16 cellular contexts compared by ENCODE assay signal in the genomic region with DNA sequence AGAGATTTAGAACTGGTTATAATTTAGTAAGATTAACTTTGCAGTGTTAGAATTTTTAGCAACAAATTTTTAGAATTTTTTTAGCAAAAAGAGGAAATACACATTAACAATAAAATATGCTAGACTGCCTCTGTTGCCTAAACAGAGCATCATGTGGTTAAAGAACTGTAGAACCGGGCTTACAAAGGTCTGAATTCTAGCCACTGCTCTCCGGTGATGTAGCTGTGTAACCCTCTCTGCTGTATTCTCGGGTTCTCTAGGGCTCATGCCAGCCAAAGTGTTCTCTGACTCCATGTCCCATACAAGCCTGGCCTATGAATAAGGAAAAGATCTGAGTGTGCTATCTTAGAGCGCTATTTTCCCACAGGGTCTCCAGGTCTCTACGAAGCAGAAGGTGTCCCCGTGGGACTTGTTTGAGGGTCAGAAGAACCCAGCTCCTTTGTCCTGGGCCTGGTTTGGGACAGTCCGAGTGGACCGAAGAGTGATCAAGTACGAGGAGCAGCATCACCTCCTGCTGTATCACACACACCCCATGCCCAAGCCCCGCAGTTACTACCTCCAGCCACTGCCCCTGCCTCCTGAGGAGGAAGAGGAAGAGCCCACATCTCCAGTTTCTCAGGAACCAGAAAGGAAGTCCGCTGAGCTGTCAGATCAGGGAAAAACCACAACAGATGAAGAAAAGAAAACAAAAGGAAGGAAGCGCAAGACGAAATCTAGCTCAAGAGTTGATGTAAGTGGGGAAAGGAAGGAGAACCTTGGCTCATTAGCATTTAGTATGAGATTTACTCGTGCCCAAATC. TPM values are rescaled to one million over a fixed set of nuclear protein-coding genes. Genes with fewer than 3 reads are reported as not detected.
DNase-seq lines count a peak whose midpoint lies in the region; ATAC-seq, FAIRE-seq and TF ChIP-seq lines count a peak whose summit lies in the region.
"Had no signal": no experiment of that assay in that cellular context is flagged by ENCODE, and none has a peak within 500 bp of the region (broad histone marks: within the 10 kb centered on the region; RNA-seq: fewer than 3 reads in every experiment).

No MANE protein-coding gene starts in this region.

- intact Hi-C loops in left lung (cut with DNase I) = no loop called here

- no peak overlapping the region for H3K4me3 ChIP-seq in left lung
- H3K4me3 ChIP-seq: SK-N-MC had no signal

- no peaks in the 10 kb centered on the region for H3K36me3 ChIP-seq in left lung

- TF ChIP-seq POLR2A in GM12892 (IDR thresholded peaks at IDR 0.05; ENCODE audit: low read depth, low read length) = no peak

- no peak for TF ChIP-seq CTCF in left lung (IDR thresholded peaks at IDR 0.05)

- ATAC-seq in left lung (peak; percentile 19), HG03432 (IDR thresholded peaks at IDR 0.05; ENCODE audit: unreplicated experiment) (no peak)

- peak overlapping the region in 1 of 2 donors; percentile 78 for H3K27ac ChIP-seq in left lung
- H3K27ac ChIP-seq: SK-N-MC had no signal

- DNase-seq in Ammon's horn (ENCODE audit: low spot score) (peak; percentile 27), GM12892 (ENCODE audit: insufficient read length) (no peak), Kasumi-1 (lab: John Stamatoyannopoulos, UW) (peak; percentile 41 to 52), left lung (peak in 1 of 2 donors; percentile 74), NCI-H748 treated with DMSO at 0.1 percent for 48 hours (lab: John Stamatoyannopoulos, UW) (no peak)
- no peak for DNase-seq in activated naive CD4-positive, alpha-beta T cell (lab: John Stamatoyannopoulos, UW)
- DNase-seq in activated CD4-positive, alpha-beta T cell treated with anti-CD3 and anti-CD28 coated beads for 1 hour = no peak
- DNase-seq: amniotic stem cell, foreskin melanocyte, NCI-H1092, NCI-H2171 treated with DMSO at 0.1 percent for 48 hours had no signal

- H3K27me3 ChIP-seq in left lung = no peaks in the 10 kb centered on the region

- peaks cover 0 to 56% of the 10 kb centered on the region in 2 donors for H3K4me1 ChIP-seq in left lung

- H3K9me3 ChIP-seq in left lung = no peaks in the 10 kb centered on the region

- FAIRE-seq in GM12892 (lab: Jason Lieb, UNC) = peak; percentile 60
- FAIRE-seq: endothelial cell of umbilical vein, H1 had no signal

RNA-seq across cellular contexts. Expression of gene P2RY12, which starts 3.1 kb away (rescaled TPM):
- 0.15 TPM for polyA plus RNA-seq in GM12892 (2012; ENCODE audit: missing spikeins)
- total RNA-seq in left lung = 1 to 10 TPM; 3.8 to 4.0 TPM
- total RNA-seq: endothelial cell of umbilical vein, H1, myocyte had no signal
- polyA plus RNA-seq: endothelial cell of umbilical vein, H1 had no signal

RNA-seq across cellular contexts. Expression of gene P2RY13, which starts 58.3 kb away (rescaled TPM):
- not detected for polyA plus RNA-seq in GM12892 (2012; ENCODE audit: missing spikeins)
- 10 to 100 TPM in 1 of 2 donors, 1 to 10 TPM in 1; 2.2 to 16.4 TPM for total RNA-seq in left lung
- total RNA-seq: endothelial cell of umbilical vein, H1, myocyte had no signal
- polyA plus RNA-seq: endothelial cell of umbilical vein, H1 had no signal

Comparison
In these comparisons a context has a peak if more than half of its experiments do, and no peak if none do; other contexts are left out.
1. DNase-seq: peak in Ammon's horn (single experiment) and Kasumi-1 (2 of 2); none in GM12892 (single experiment), NCI-H748 treated with DMSO at 0.1 percent for 48 hours (single experiment), activated naive CD4-positive, alpha-beta T cell (0 of 4) and activated CD4-positive, alpha-beta T cell treated with anti-CD3 and anti-CD28 coated beads for 1 hour (single experiment).